ENCODE assay signal across 16 cellular contexts in genomic region chr3:36362216-36362615, GRCh38. TPM values are rescaled to one million over a fixed set of nuclear protein-coding genes. Genes with fewer than 3 reads are reported as not detected.
A peak's percentile ranks its signal among the peaks of the same experiment; 100 is the strongest.
DNase-seq lines count a peak whose midpoint lies in the region; ATAC-seq and TF ChIP-seq lines count a peak whose summit lies in the region.
"Had no signal": no experiment of that assay in that cellular context is flagged by ENCODE, and none has a peak within 500 bp of the region (broad histone marks: within the 10 kb centered on the region; RNA-seq: fewer than 3 reads in every experiment).

No MANE protein-coding gene starts in this region.

- H4K20me1 ChIP-seq in smooth muscle cell (ENCODE audit: low read depth), result no peaks in the 10 kb centered on the region

- H3K9me3 ChIP-seq in smooth muscle cell (replicated peaks; ENCODE audit: low read depth), result no peaks in the 10 kb centered on the region

- no peaks in the 10 kb centered on the region for H3K79me2 ChIP-seq in smooth muscle cell (ENCODE audit: low read depth)

- H3K27me3 ChIP-seq in smooth muscle cell (ENCODE audit: low read depth), result no peaks in the 10 kb centered on the region

- TF ChIP-seq CTCF in fibroblast of the aortic adventitia (IDR thresholded peaks at IDR 0.05; ENCODE audit: insufficient read depth, low read length) (no peak), smooth muscle cell (IDR thresholded peaks at IDR 0.05; ENCODE audit: borderline replicate concordance, insufficient read depth, poor library complexity, severe bottlenecking) (no peak), GM13976 (IDR thresholded peaks at IDR 0.05; ENCODE audit: borderline replicate concordance, control extremely low read depth, extremely low read depth, insufficient read depth, missing control alignments) (no peak)

- ATAC-seq in SK-N-SH treated with all-trans-retinoic acid at 6 μM for 48 hours (peak; percentile 61), GM18498 (IDR thresholded peaks at IDR 0.05; ENCODE audit: unreplicated experiment) (no peak)
- ATAC-seq: left colon had no signal

- 30% methylated on average over 4 of the region's 4 CpGs for WGBS in smooth muscle cell (ENCODE audit: low lambda C conversion rate)

- DNase-seq in HS-5 (ENCODE audit: low read depth) (peak; percentile 53), fibroblast of the aortic adventitia (ENCODE audit: low read depth) (peak; percentile 14), smooth muscle cell (lab: John Stamatoyannopoulos, UW; ENCODE audit: unreplicated experiment) (no peak), GM13976 (ENCODE audit: low spot score) (no peak), DMS 273 treated with DMSO at 0.1 percent for 48 hours (lab: John Stamatoyannopoulos, UW) (no peak)
- DNase-seq: activated CD4-positive, alpha-beta T cell treated with anti-CD3 and anti-CD28 coated beads for 48 hours; activated naive CD4-positive, alpha-beta T cell treated with anti-CD3 and anti-CD28 coated beads, Interleukin-2, amount 50 U/mL, for 16 hours; CD4-positive, alpha-beta T cell; cerebellar nuclear complex; GDM1; left colon; NCI-H2029; NCI-H69; T-helper 9 cell had no signal

- no peak overlapping the region for H3K9ac ChIP-seq in smooth muscle cell (ENCODE audit: low read depth)

- H3K4me3 ChIP-seq in fibroblast of the aortic adventitia (ENCODE audit: low read depth, low read length) (no peak overlapping the region), smooth muscle cell (no peak overlapping the region)

- no peaks in the 10 kb centered on the region for H3K4me1 ChIP-seq in smooth muscle cell (ENCODE audit: low read depth)

- H3K4me2 ChIP-seq in smooth muscle cell, result peak overlapping the region; percentile 72

- H2AFZ ChIP-seq in smooth muscle cell (ENCODE audit: low read depth), result no peak overlapping the region

- peak overlapping the region; percentile 80 for H3K27ac ChIP-seq in smooth muscle cell (ENCODE audit: low read depth)

- no peaks in the 10 kb centered on the region for H3K36me3 ChIP-seq in smooth muscle cell (ENCODE audit: low read depth)

- in situ Hi-C loops in GM13976 (cut with MboI; ENCODE audit: low sequenced_read_pairs, unreplicated experiment), result no loop called here

- H3F3A ChIP-seq in smooth muscle cell (ENCODE audit: low read depth), result peaks cover 11% of the 10 kb centered on the region

TF ChIP-seq in SK-N-SH treated with all-trans-retinoic acid at 6 μM for 48 hours, 23 proteins besides CTCF, POLR2A, EP300 and RAD21:
- no peak for TF ChIP-seq OSR1 (CRISPR knock-in tag; IDR thresholded peaks at IDR 0.05)
- TF ChIP-seq PATZ1 (CRISPR knock-in tag; IDR thresholded peaks at IDR 0.05; ENCODE audit: borderline replicate concordance), result no peak
- TF ChIP-seq GLIS3 (CRISPR knock-in tag; IDR thresholded peaks at IDR 0.05), result no peak
- TF ChIP-seq ZFP30 (CRISPR knock-in tag; IDR thresholded peaks at IDR 0.05), result no peak
- TF ChIP-seq, protein P1, sequence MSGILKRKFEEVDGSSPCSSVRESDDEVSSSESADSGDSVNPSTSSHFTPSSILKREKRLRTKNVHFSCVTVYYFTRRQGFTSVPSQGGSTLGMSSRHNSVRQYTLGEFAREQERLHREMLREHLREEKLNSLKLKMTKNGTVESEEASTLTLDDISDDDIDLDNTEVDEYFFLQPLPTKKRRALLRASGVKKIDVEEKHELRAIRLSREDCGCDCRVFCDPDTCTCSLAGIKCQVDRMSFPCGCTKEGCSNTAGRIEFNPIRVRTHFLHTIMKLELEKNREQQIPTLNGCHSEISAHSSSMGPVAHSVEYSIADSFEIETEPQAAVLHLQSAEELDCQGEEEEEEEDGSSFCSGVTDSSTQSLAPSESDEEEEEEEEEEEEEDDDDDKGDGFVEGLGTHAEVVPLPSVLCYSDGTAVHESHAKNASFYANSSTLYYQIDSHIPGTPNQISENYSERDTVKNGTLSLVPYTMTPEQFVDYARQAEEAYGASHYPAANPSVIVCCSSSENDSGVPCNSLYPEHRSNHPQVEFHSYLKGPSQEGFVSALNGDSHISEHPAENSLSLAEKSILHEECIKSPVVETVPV (CRISPR knock-in tag; IDR thresholded peaks at IDR 0.05), result no peak
- no peak for TF ChIP-seq SNAI2 (CRISPR knock-in tag; IDR thresholded peaks at IDR 0.05)
- no peak for TF ChIP-seq ZFP3 (CRISPR knock-in tag; IDR thresholded peaks at IDR 0.05)
- TF ChIP-seq RARB (CRISPR knock-in tag; IDR thresholded peaks at IDR 0.05), result no peak
- no peak for TF ChIP-seq ZC3H10 (CRISPR knock-in tag; IDR thresholded peaks at IDR 0.05)
- TF ChIP-seq TOX (CRISPR knock-in tag; IDR thresholded peaks at IDR 0.05; ENCODE audit: borderline replicate concordance), result no peak
- TF ChIP-seq ESRRG (CRISPR knock-in tag; IDR thresholded peaks at IDR 0.05), result no peak
- TF ChIP-seq PPARA (CRISPR knock-in tag; IDR thresholded peaks at IDR 0.05; ENCODE audit: borderline replicate concordance), result no peak
- no peak for TF ChIP-seq ZNF8 (CRISPR knock-in tag; IDR thresholded peaks at IDR 0.05)
- no peak for TF ChIP-seq BACH2 (CRISPR knock-in tag; IDR thresholded peaks at IDR 0.05; ENCODE audit: borderline replicate concordance)
- TF ChIP-seq ZNF565 (CRISPR knock-in tag; conservative IDR thresholded peaks at IDR 0.05; ENCODE audit: low read depth), result no peak
- no peak for TF ChIP-seq CREB5 (CRISPR knock-in tag; IDR thresholded peaks at IDR 0.05; ENCODE audit: low read depth)
- no peak for TF ChIP-seq ARNTL (CRISPR knock-in tag; IDR thresholded peaks at IDR 0.05; ENCODE audit: borderline replicate concordance, low read depth)
- TF ChIP-seq CSDC2 (CRISPR knock-in tag; IDR thresholded peaks at IDR 0.05), result no peak
- TF ChIP-seq POU6F1 (CRISPR knock-in tag; IDR thresholded peaks at IDR 0.05; ENCODE audit: borderline replicate concordance, low read depth), result no peak

RNA-seq across cellular contexts. Expression of gene STAC, which starts 18.1 kb away (rescaled TPM):
- 2.1 and 14.8 TPM in 2 replicates for total RNA-seq in fibroblast of the aortic adventitia (ENCODE audit: low replicate concordance)
- 1.4 and 2.6 TPM in 2 replicates for total RNA-seq in smooth muscle cell
- 1.2 and 5.0 TPM in 2 replicates for polyA plus RNA-seq in smooth muscle cell
- total RNA-seq: CD4-positive, alpha-beta T cell had no signal

Comparison
In these comparisons a context has a peak if more than half of its experiments do, and no peak if none do; other contexts are left out.
1. DNase-seq: peak in HS-5 (single experiment) and fibroblast of the aortic adventitia (single experiment); none in smooth muscle cell (single experiment), GM13976 (single experiment) and DMS 273 treated with DMSO at 0.1 percent for 48 hours (single experiment).